26 cellular contexts compared by ENCODE assay signal in genomic region chr1:56072310-56072709, GRCh38.
DNase-seq lines count a peak whose midpoint lies in the region; ATAC-seq and TF ChIP-seq lines count a peak whose summit lies in the region.
"Had no signal": no experiment of that assay in that cellular context is flagged by ENCODE, and none has a peak within 500 bp of the region (broad histone marks: within the 10 kb centered on the region; RNA-seq: fewer than 3 reads in every experiment).

No MANE protein-coding gene starts in this region.

- intact Hi-C loops in left ventricle myocardium inferior (cut with micrococcal nuclease) (no loop called here), right cardiac atrium (cut with DNase I) (no loop called here), upper lobe of right lung (cut with DNase I) (no loop called here)

- H4K91ac ChIP-seq in trophoblast cell (ENCODE audit: low read depth, low read length): no peak overlapping the region

- no peak for ATAC-seq in right cardiac atrium
- ATAC-seq in upper lobe of right lung: no peak
- ATAC-seq: HepG2 had no signal

- TF ChIP-seq CTCF in left ventricle myocardium inferior (IDR thresholded peaks at IDR 0.05; ENCODE audit: borderline replicate concordance): no peak
- TF ChIP-seq CTCF in upper lobe of right lung (IDR thresholded peaks at IDR 0.05): no peak
- TF ChIP-seq CTCF in foreskin fibroblast (IDR thresholded peaks at IDR 0.05; ENCODE audit: low read depth, low read length): no peak

- no peak overlapping the region for H2BK120ac ChIP-seq in trophoblast cell (ENCODE audit: insufficient read depth, low read length, poor library complexity)

- no peak overlapping the region for H2BK12ac ChIP-seq in trophoblast cell (ENCODE audit: low read length)

- DNase-seq in left ventricle myocardium inferior (no peak), right cardiac atrium (no peak), trophoblast cell (peak; percentile 25 to 59), upper lobe of right lung (no peak), HT-29 (ENCODE audit: low spot score) (no peak), H4 (ENCODE audit: low spot score) (no peak), GF-D8 (lab: John Stamatoyannopoulos, UW) (no peak), foreskin fibroblast (no peak)
- DNase-seq: ACHN; CD4-positive, alpha-beta T cell; COR-L47; DMS79; H9; KBM-7; MM.1S; NCI-H1048; NCI-H1417 treated with DMSO at 0.1 percent for 48 hours; NCI-H187; NCI-H2227 treated with DMSO at 0.1 percent for 48 hours; NCI-H510A treated with DMSO at 0.1 percent for 48 hours; NCI-H748 treated with DMSO at 0.1 percent for 48 hours; SIG-M5 had no signal

- H3K4me3 ChIP-seq in left ventricle myocardium inferior (no peak overlapping the region), right cardiac atrium (ENCODE audit: low read length) (no peak overlapping the region), trophoblast cell (ENCODE audit: low read depth, low read length) (no peak overlapping the region), upper lobe of right lung (no peak overlapping the region), foreskin fibroblast (ENCODE audit: low read depth in 1 of 2, low read length in 2 of 2) (no peak overlapping the region)
- H3K4me3 ChIP-seq: BLaER1 had no signal

- no peaks in the 10 kb centered on the region for H3K79me2 ChIP-seq in trophoblast cell (ENCODE audit: control insufficient read depth, insufficient read depth, low read length, poor library complexity)

- no peak overlapping the region for H2BK5ac ChIP-seq in trophoblast cell (ENCODE audit: low read depth, low read length, poor library complexity)

- H3K9me3 ChIP-seq in left ventricle myocardium inferior (replicated peaks) (peaks cover 5% of the 10 kb centered on the region), right cardiac atrium (ENCODE audit: control insufficient read depth, low read length) (no peaks in the 10 kb centered on the region), trophoblast cell (ENCODE audit: insufficient read depth, low read depth, low read length) (no peaks in the 10 kb centered on the region), upper lobe of right lung (no peaks in the 10 kb centered on the region)
- H3K9me3 ChIP-seq: BLaER1 had no signal

- no peak overlapping the region for H3K4me2 ChIP-seq in trophoblast cell (ENCODE audit: low read length)
- H3K4me2 ChIP-seq: BLaER1 had no signal

- no peak overlapping the region for H3K23ac ChIP-seq in trophoblast cell (ENCODE audit: low read length)

- no peaks in the 10 kb centered on the region for H3K36me3 ChIP-seq in left ventricle myocardium inferior
- H3K36me3 ChIP-seq in trophoblast cell (ENCODE audit: control insufficient read depth in 1 of 2, insufficient read depth in 2 of 2, low read length in 2 of 2): no peaks in the 10 kb centered on the region
- no peaks in the 10 kb centered on the region for H3K36me3 ChIP-seq in upper lobe of right lung
- H3K36me3 ChIP-seq: BLaER1 had no signal

- H2AK5ac ChIP-seq in trophoblast cell (ENCODE audit: low read length): no peak overlapping the region

- H3K27me3 ChIP-seq in left ventricle myocardium inferior (ENCODE audit: low read depth): no peaks in the 10 kb centered on the region
- no peaks in the 10 kb centered on the region for H3K27me3 ChIP-seq in right cardiac atrium (ENCODE audit: control insufficient read depth, insufficient read depth)
- H3K27me3 ChIP-seq in trophoblast cell (ENCODE audit: insufficient read depth, low read length): no peaks in the 10 kb centered on the region
- H3K27me3 ChIP-seq in upper lobe of right lung: no peaks in the 10 kb centered on the region
- H3K27me3 ChIP-seq: BLaER1 had no signal

- H4K8ac ChIP-seq in trophoblast cell (ENCODE audit: low read depth, low read length): no peak overlapping the region

- H3K79me1 ChIP-seq in trophoblast cell (ENCODE audit: low read length): no peaks in the 10 kb centered on the region

- no peak overlapping the region for H3K18ac ChIP-seq in trophoblast cell (ENCODE audit: low read length)

- 87% methylated on average over 1 of the region's 1 CpG for WGBS in right cardiac atrium
- no CpG with 5 or more reads among the region's 1 CpG for WGBS in trophoblast cell (ENCODE audit: extremely low coverage, insufficient coverage, insufficient read length)

- H3K27ac ChIP-seq in left ventricle myocardium inferior (replicated peaks) (peak overlapping the region; percentile 73), right cardiac atrium (ENCODE audit: low read length) (no peak overlapping the region), trophoblast cell (ENCODE audit: low read depth, low read length) (no peak overlapping the region), upper lobe of right lung (peak overlapping the region; percentile 43)
- H3K27ac ChIP-seq: 22Rv1, BLaER1, RWPE1 had no signal

- no peak overlapping the region for H3K4ac ChIP-seq in trophoblast cell (ENCODE audit: low read depth, low read length)

- no peak overlapping the region for H3K14ac ChIP-seq in trophoblast cell (ENCODE audit: low read length)

- H3K9ac ChIP-seq in trophoblast cell (ENCODE audit: low read length): no peak overlapping the region
- H3K9ac ChIP-seq: BLaER1 had no signal

- H3K4me1 ChIP-seq in left ventricle myocardium inferior (peaks cover 28% of the 10 kb centered on the region), right cardiac atrium (ENCODE audit: control insufficient read depth, insufficient read depth, low read length) (peaks cover 5% of the 10 kb centered on the region), trophoblast cell (ENCODE audit: control insufficient read depth in 1 of 2, insufficient read depth in 2 of 2, low read length in 2 of 2) (no peaks in the 10 kb centered on the region), upper lobe of right lung (no peaks in the 10 kb centered on the region)
- H3K4me1 ChIP-seq: BLaER1 had no signal

- H4K12ac ChIP-seq in trophoblast cell (ENCODE audit: low read depth, low read length): no peak overlapping the region

- no peak overlapping the region for H2AFZ ChIP-seq in trophoblast cell (ENCODE audit: insufficient read depth, low read length, poor library complexity)

Comparison
In these comparisons a context has a peak if more than half of its experiments do, and no peak if none do; other contexts are left out.
1. H3K27ac ChIP-seq: peak in left ventricle myocardium inferior (single experiment) and upper lobe of right lung (single experiment); none in right cardiac atrium (single experiment) and trophoblast cell (single experiment).
2. DNase-seq: peak in trophoblast cell (2 of 2); none in left ventricle myocardium inferior (single experiment), right cardiac atrium (0 of 3), upper lobe of right lung (single experiment), HT-29 (single experiment), H4 (single experiment), GF-D8 (single experiment) and foreskin fibroblast (0 of 2).